ENCODE assay signal across 9 cellular contexts in genomic region chr19:55644842-55645511, GRCh38. TPM values are rescaled to one million over a fixed set of nuclear protein-coding genes. Genes with fewer than 3 reads are reported as not detected.
DNase-seq lines count a peak whose midpoint lies in the region; ATAC-seq and TF ChIP-seq lines count a peak whose summit lies in the region.
"Had no signal": no experiment of that assay in that cellular context is flagged by ENCODE, and none has a peak within 500 bp of the region (broad histone marks: within the 10 kb centered on the region; RNA-seq: fewer than 3 reads in every experiment).

No MANE protein-coding gene starts in this region.

- H3K9ac ChIP-seq in skeletal muscle satellite cell (ENCODE audit: low read depth, low read length): peak overlapping the region; percentile 90

- peaks cover 5 to 20% of the 10 kb centered on the region in 2 donors for H3K36me3 Mint-ChIP-seq in activated T-cell treated with anti-CD3 and anti-CD28 coated beads, Interleukin-2, amount 50 U/mL, for 72 hours (ENCODE audit: insufficient read depth in 2 of 2)

- H3K9me3 ChIP-seq in skeletal muscle satellite cell (replicated peaks; ENCODE audit: low read length): no peaks in the 10 kb centered on the region

- H3K4me3 ChIP-seq in fibroblast of the aortic adventitia (ENCODE audit: low read depth, low read length) (peak overlapping the region; percentile 75), skeletal muscle satellite cell (ENCODE audit: low read length) (peak overlapping the region; percentile 94)

- H3K4me1 Mint-ChIP-seq in activated T-cell treated with anti-CD3 and anti-CD28 coated beads, Interleukin-2, amount 50 U/mL, for 72 hours (ENCODE audit: low read depth): peaks cover 69% of the 10 kb centered on the region

- peaks cover 12% of the 10 kb centered on the region for H3K36me3 ChIP-seq in skeletal muscle satellite cell (ENCODE audit: insufficient read depth, low read length)

- no peaks in the 10 kb centered on the region for H3K27me3 ChIP-seq in skeletal muscle satellite cell (ENCODE audit: control insufficient read depth, insufficient read depth, low read length)

- H3K4me1 ChIP-seq in skeletal muscle satellite cell (ENCODE audit: control insufficient read depth, insufficient read depth, low read length): peaks cover 52% of the 10 kb centered on the region

- H3K9me3 Mint-ChIP-seq in activated T-cell treated with anti-CD3 and anti-CD28 coated beads, Interleukin-2, amount 50 U/mL, for 72 hours: no peaks in the 10 kb centered on the region

- peak overlapping the region; percentile 89 to 96 for H3K4me3 Mint-ChIP-seq in activated T-cell treated with anti-CD3 and anti-CD28 coated beads, Interleukin-2, amount 50 U/mL, for 72 hours

- no peak for TF ChIP-seq CTCF in fibroblast of the aortic adventitia (IDR thresholded peaks at IDR 0.05; ENCODE audit: insufficient read depth, low read length)

- peak overlapping the region; percentile 92 for H3K4me2 ChIP-seq in skeletal muscle satellite cell (ENCODE audit: low read length)

- peak; percentile 37; the same call in 1 of the 2 replicates for TF ChIP-seq POLR2A in Raji (IDR thresholded peaks at IDR 0.05; ENCODE audit: insufficient read depth, low read depth, low read length)

- no peak overlapping the region for H3K27ac ChIP-seq in substantia nigra (ENCODE audit: low read depth, low read length, poor library complexity, severe bottlenecking)

- no peak overlapping the region for H3K27ac Mint-ChIP-seq in activated T-cell treated with anti-CD3 and anti-CD28 coated beads, Interleukin-2, amount 50 U/mL, for 72 hours

- H3K27me3 Mint-ChIP-seq in activated T-cell treated with anti-CD3 and anti-CD28 coated beads, Interleukin-2, amount 50 U/mL, for 72 hours (ENCODE audit: low read depth): no peaks in the 10 kb centered on the region

- no peak for ATAC-seq in activated T-cell treated with anti-CD3 and anti-CD28 coated beads, Interleukin-2, amount 50 U/mL, for 72 hours (replicated peaks in 1 of 2)

- DNase-seq in activated T-cell treated with anti-CD3 and anti-CD28 coated beads, Interleukin-2, amount 50 U/mL, for 72 hours: no peak
- DNase-seq in activated T-cell treated with anti-CD3 and anti-CD28 coated beads, Interleukin-2, amount 50 U/mL, for 48 hours: no peak
- no peak for DNase-seq in fibroblast of the aortic adventitia (ENCODE audit: low read depth)
- DNase-seq in substantia nigra (lab: John Stamatoyannopoulos, UW): no peak
- no peak for DNase-seq in NCI-H128 (lab: John Stamatoyannopoulos, UW; ENCODE audit: unreplicated experiment)
- no peak for DNase-seq in NOMO-1 treated with dmso at 0.1 percent for 144 hours (lab: John Stamatoyannopoulos, UW; ENCODE audit: unreplicated experiment)
- DNase-seq: OCI-M1 had no signal

RNA-seq across cellular contexts. Expression of gene ZNF581, which starts 1.5 kb away (rescaled TPM):
- 10 to 100 TPM; 43.1 to 50.7 TPM for total RNA-seq in activated T-cell treated with anti-CD3 and anti-CD28 coated beads, Interleukin-2, amount 50 U/mL, for 72 hours
- total RNA-seq in fibroblast of the aortic adventitia (ENCODE audit: low replicate concordance): 13.9 and 41.5 TPM in 2 replicates
- 14.2 and 14.4 TPM in 2 replicates for total RNA-seq in skeletal muscle satellite cell (2012; rRNA removed)

RNA-seq across cellular contexts. Expression of gene CCDC106, which starts 3.0 kb away (rescaled TPM):
- total RNA-seq in activated T-cell treated with anti-CD3 and anti-CD28 coated beads, Interleukin-2, amount 50 U/mL, for 72 hours: 10 to 100 TPM; 13.8 to 21.7 TPM
- total RNA-seq in fibroblast of the aortic adventitia (ENCODE audit: low replicate concordance): 8.5 and 16.0 TPM in 2 replicates
- 5.1 and 6.8 TPM in 2 replicates for total RNA-seq in skeletal muscle satellite cell (2012; rRNA removed)

RNA-seq across cellular contexts. Expression of gene ZNF580, which starts 4.2 kb away (rescaled TPM):
- 10 to 100 TPM; 46.1 to 47.8 TPM for total RNA-seq in activated T-cell treated with anti-CD3 and anti-CD28 coated beads, Interleukin-2, amount 50 U/mL, for 72 hours
- 6.3 and 10.0 TPM in 2 replicates for total RNA-seq in fibroblast of the aortic adventitia (ENCODE audit: low replicate concordance)
- 1.7 and 2.0 TPM in 2 replicates for total RNA-seq in skeletal muscle satellite cell (2012; rRNA removed)

RNA-seq across cellular contexts. Expression of gene U2AF2, which starts 9.9 kb away (rescaled TPM):
- 100 to 1,000 TPM; 128 to 137 TPM for total RNA-seq in activated T-cell treated with anti-CD3 and anti-CD28 coated beads, Interleukin-2, amount 50 U/mL, for 72 hours
- total RNA-seq in fibroblast of the aortic adventitia (ENCODE audit: low replicate concordance): 69.5 and 71.4 TPM in 2 replicates
- total RNA-seq in skeletal muscle satellite cell (2012; rRNA removed): 120 and 132 TPM in 2 replicates

RNA-seq across cellular contexts. Expression of gene ZNF784, which starts 20.6 kb away (rescaled TPM):
- 1 to 10 TPM; 4.3 to 6.9 TPM for total RNA-seq in activated T-cell treated with anti-CD3 and anti-CD28 coated beads, Interleukin-2, amount 50 U/mL, for 72 hours
- 2.8 and 4.8 TPM in 2 replicates for total RNA-seq in fibroblast of the aortic adventitia (ENCODE audit: low replicate concordance)
- 3.0 and 4.2 TPM in 2 replicates for total RNA-seq in skeletal muscle satellite cell (2012; rRNA removed)
